In the genomic region with DNA sequence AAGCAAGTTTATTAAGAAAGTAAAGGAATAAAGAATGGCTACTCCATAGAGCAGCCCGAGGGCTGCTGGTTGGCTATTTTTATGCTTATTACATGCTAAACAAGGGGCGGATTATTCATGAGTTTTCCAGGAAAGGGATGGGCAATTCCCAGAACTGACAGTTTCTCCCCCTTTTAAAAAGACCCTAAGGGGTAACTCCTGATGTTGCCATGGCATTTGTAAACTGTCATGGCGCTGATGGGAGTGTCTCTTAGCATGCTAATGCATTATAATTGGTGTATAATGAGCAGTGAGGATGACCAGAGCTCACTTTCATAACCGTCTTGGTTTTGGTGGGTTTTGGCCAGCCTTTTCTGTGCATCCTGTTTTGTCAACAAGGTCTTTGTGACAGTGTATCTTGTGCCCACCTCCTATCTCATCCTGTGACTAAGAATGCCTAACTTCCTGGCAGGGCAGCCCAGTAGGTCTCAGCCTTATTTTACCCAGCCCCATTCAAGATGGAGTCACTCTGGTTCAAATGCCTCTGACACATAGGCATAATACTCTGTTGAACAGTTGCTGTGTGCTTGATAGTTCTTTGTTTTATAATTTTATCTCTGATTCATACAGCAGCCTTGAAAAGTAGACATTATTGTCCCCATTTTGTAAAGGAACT, we compare ENCODE assay signal across 1 cellular context.
TF ChIP-seq lines count a peak whose summit lies in the region.

No MANE protein-coding gene starts in this region.

TF ChIP-seq in SK-N-SH treated with all-trans-retinoic acid at 6 μM for 48 hours, 23 proteins besides CTCF, POLR2A, EP300 and RAD21 (continued from another document):
- TF ChIP-seq, protein P1, sequence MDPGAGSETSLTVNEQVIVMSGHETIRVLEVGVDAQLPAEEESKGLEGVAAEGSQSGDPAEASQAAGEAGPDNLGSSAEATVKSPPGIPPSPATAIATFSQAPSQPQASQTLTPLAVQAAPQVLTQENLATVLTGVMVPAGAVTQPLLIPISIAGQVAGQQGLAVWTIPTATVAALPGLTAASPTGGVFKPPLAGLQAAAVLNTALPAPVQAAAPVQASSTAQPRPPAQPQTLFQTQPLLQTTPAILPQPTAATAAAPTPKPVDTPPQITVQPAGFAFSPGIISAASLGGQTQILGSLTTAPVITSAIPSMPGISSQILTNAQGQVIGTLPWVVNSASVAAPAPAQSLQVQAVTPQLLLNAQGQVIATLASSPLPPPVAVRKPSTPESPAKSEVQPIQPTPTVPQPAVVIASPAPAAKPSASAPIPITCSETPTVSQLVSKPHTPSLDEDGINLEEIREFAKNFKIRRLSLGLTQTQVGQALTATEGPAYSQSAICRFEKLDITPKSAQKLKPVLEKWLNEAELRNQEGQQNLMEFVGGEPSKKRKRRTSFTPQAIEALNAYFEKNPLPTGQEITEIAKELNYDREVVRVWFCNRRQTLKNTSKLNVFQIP (CRISPR knock-in tag; IDR thresholded peaks at IDR 0.05; ENCODE audit: borderline replicate concordance, low read depth) = no peak
